20 cellular contexts compared by ENCODE assay signal in the genomic region with DNA sequence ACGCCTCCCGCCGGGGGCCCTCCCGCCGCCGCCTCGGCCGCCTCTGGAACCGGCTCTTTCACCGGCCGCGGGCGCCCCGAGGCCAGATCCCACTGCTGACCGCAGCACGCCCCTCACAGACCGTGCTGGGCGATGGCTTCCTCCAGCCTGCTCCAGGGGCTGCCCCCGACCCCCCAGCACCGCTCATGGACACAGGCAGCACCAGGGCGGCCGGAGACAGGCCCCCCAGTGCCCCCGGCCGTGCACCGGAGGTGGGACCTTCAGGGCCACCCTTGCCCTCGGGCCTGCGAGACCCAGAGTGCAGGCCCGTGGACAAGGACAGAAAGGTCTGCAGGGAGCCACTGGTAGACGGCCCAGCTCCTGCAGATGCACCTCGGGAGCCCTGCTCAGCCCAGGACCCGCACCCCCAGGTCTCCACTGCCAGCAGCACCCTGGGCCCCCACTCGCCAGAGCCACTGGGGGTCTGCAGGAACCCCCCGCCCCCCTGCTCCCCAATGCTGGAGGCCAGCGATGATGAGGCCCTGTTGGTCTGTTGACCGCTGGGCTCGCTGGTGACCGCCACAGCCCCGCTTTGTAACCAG. TPM values are rescaled to one million over a fixed set of nuclear protein-coding genes. Genes with fewer than 3 reads are reported as not detected.
DNase-seq lines count a peak whose midpoint lies in the region; ATAC-seq, FAIRE-seq and TF ChIP-seq lines count a peak whose summit lies in the region.
"Had no signal": no experiment of that assay in that cellular context is flagged by ENCODE, and none has a peak within 500 bp of the region (broad histone marks: within the 10 kb centered on the region; RNA-seq: fewer than 3 reads in every experiment).

No MANE protein-coding gene starts in this region.

- H3F3A ChIP-seq in SK-N-SH (replicated peaks; ENCODE audit: insufficient read depth): no peaks in the 10 kb centered on the region

- H3K79me2 ChIP-seq in SK-N-SH (ENCODE audit: insufficient read depth) (no peaks in the 10 kb centered on the region), endothelial cell of umbilical vein (ENCODE audit: control insufficient read depth, insufficient read depth, low read length) (no peaks in the 10 kb centered on the region)

- H3K4me2 ChIP-seq in SK-N-SH (no peak overlapping the region), endothelial cell of umbilical vein (ENCODE audit: insufficient read depth, low read length) (no peak overlapping the region)
- peak overlapping the region; percentile 78 to 96 (median 87) for H3K4me2 ChIP-seq in BLaER1 treated with 17β-estradiol and CSF1 and Interleukin-3, amounts not matched to agents 10 nM and 100 nM

- TF ChIP-seq POLR2A in endothelial cell of umbilical vein (IDR thresholded peaks at IDR 0.05; ENCODE audit: low read depth, low read length) (no peak), sigmoid colon (IDR thresholded peaks at IDR 0.05) (no peak)

- TF ChIP-seq CTCF in SK-N-SH (IDR thresholded peaks at IDR 0.05) (no peak), endothelial cell of umbilical vein (IDR thresholded peaks at IDR 0.05; ENCODE audit: extremely low read depth in 1 of 2, insufficient read depth in 1 of 2, low read depth in 1 of 2, low read length in 2 of 2) (no peak), sigmoid colon (IDR thresholded peaks at IDR 0.05) (no peak)

- H3K4me1 ChIP-seq in SK-N-SH (ENCODE audit: control insufficient read depth in 1 of 2, insufficient read depth in 2 of 2, low read depth in 1 of 2, low read length in 1 of 2) (no peaks in the 10 kb centered on the region; a peak in 1 of 4 replicates), endothelial cell of umbilical vein (ENCODE audit: control insufficient read depth, extremely low read depth, insufficient read depth, low read length) (no peaks in the 10 kb centered on the region), sigmoid colon (no peaks in the 10 kb centered on the region)
- peaks cover 26 to 48% (median 36%) of the 10 kb centered on the region in 10 experiments for H3K4me1 ChIP-seq in BLaER1 treated with 17β-estradiol and CSF1 and Interleukin-3, amounts not matched to agents 10 nM and 100 nM

- H3K27me3 ChIP-seq in SK-N-SH (ENCODE audit: insufficient read depth): no peaks in the 10 kb centered on the region
- no peaks in the 10 kb centered on the region for H3K27me3 ChIP-seq in BLaER1 treated with 17β-estradiol and CSF1 and Interleukin-3, amounts not matched to agents 10 nM and 100 nM
- no peaks in the 10 kb centered on the region for H3K27me3 ChIP-seq in endothelial cell of umbilical vein (ENCODE audit: control insufficient read depth in 2 of 2, insufficient read depth in 2 of 2, low read length in 2 of 2)
- no peaks in the 10 kb centered on the region for H3K27me3 ChIP-seq in sigmoid colon

- POLR2A ChIA-PET in SK-N-SH (lab: Yijun Ruan, JAX): no interaction called here
- POLR2A ChIA-PET in endothelial cell of umbilical vein (lab: Charles Lee): no interaction called here

- no peaks in the 10 kb centered on the region for H3K9me1 ChIP-seq in endothelial cell of umbilical vein (replicated peaks; ENCODE audit: control insufficient read depth, extremely low read depth, insufficient read depth, low read length)

- H4K20me1 ChIP-seq in SK-N-SH (ENCODE audit: insufficient read depth): no peaks in the 10 kb centered on the region
- peaks cover 0 to 60% (median 37%) of the 10 kb centered on the region in 11 experiments; a peak in 19 of 22 replicates for H4K20me1 ChIP-seq in BLaER1 treated with 17β-estradiol and CSF1 and Interleukin-3, amounts not matched to agents 10 nM and 100 nM
- H4K20me1 ChIP-seq in endothelial cell of umbilical vein (replicated peaks; ENCODE audit: control insufficient read depth, extremely low read depth, insufficient read depth, low read length): no peaks in the 10 kb centered on the region

- no peak for ATAC-seq in SK-N-SH treated with all-trans-retinoic acid at 6 μM for 48 hours

- no peaks in the 10 kb centered on the region for H3K9me2 ChIP-seq in SK-N-SH

- H2AFZ ChIP-seq in SK-N-SH (ENCODE audit: low read depth) (no peak overlapping the region), endothelial cell of umbilical vein (ENCODE audit: low read depth, low read length) (no peak overlapping the region)
- H2AFZ ChIP-seq: GM23248 had no signal

- H3K4me3 ChIP-seq in SK-N-SH (ENCODE audit: low read depth in 2 of 2, low read length in 1 of 2) (no peak overlapping the region), endothelial cell of umbilical vein (replicated peaks in 1 of 3; ENCODE audit: insufficient read depth in 1 of 3, low read depth in 1 of 3, low read length in 3 of 3) (no peak overlapping the region), sigmoid colon (no peak overlapping the region)
- H3K4me3 ChIP-seq in BLaER1 treated with 17β-estradiol and CSF1 and Interleukin-3, amounts not matched to agents 10 nM and 100 nM: no peak overlapping the region; a peak in 1 of 20 replicates
- H3K4me3 ChIP-seq: GM23248 had no signal

- FAIRE-seq in endothelial cell of umbilical vein (lab: Jason Lieb, UNC): no peak
- FAIRE-seq: D721Med, G401.6, GM12891, H54 had no signal

- H3K9ac ChIP-seq in SK-N-SH: no peak overlapping the region
- peak overlapping the region in 2 of 11 experiments; percentile 9 to 68; a peak in 5 of 22 replicates for H3K9ac ChIP-seq in BLaER1 treated with 17β-estradiol and CSF1 and Interleukin-3, amounts not matched to agents 10 nM and 100 nM
- no peak overlapping the region for H3K9ac ChIP-seq in endothelial cell of umbilical vein (replicated peaks; ENCODE audit: extremely low read depth, insufficient read depth, low read length)
- H3K9ac ChIP-seq: GM23248 had no signal

- BruUV-seq in endothelial cell of umbilical vein (replicated peaks; lab: Mats Ljungman, UMichigan): TSS peak; percentile 27

- H3K27ac ChIP-seq in SK-N-SH (ENCODE audit: low read depth in 2 of 2, low read length in 1 of 2): no peak overlapping the region; a peak in 1 of 4 replicates
- H3K27ac ChIP-seq in BLaER1 treated with 17β-estradiol and CSF1 and Interleukin-3, amounts not matched to agents 10 nM and 100 nM: peak overlapping the region in 2 of 11 experiments; percentile 17 to 70; a peak in 1 of 22 replicates
- H3K27ac ChIP-seq in endothelial cell of umbilical vein (ENCODE audit: insufficient read depth, low read depth, low read length): no peak overlapping the region
- H3K27ac ChIP-seq in sigmoid colon: no peak overlapping the region
- H3K27ac ChIP-seq: 22Rv1, C4-2B, GM23248 had no signal

- peaks cover 0 to 3% of the 10 kb centered on the region in 2 experiments for H3K36me3 ChIP-seq in SK-N-SH (replicated peaks in 1 of 2; ENCODE audit: control insufficient read depth in 1 of 2, insufficient read depth in 2 of 2, low read length in 1 of 2)
- peaks cover 52 to 79% (median 60%) of the 10 kb centered on the region in 11 experiments for H3K36me3 ChIP-seq in BLaER1 treated with 17β-estradiol and CSF1 and Interleukin-3, amounts not matched to agents 10 nM and 100 nM
- peaks cover 0 to 5% of the 10 kb centered on the region in 2 experiments for H3K36me3 ChIP-seq in endothelial cell of umbilical vein (ENCODE audit: control insufficient read depth in 2 of 2, extremely low read depth in 1 of 2, insufficient read depth in 2 of 2, low read length in 2 of 2)
- peaks cover 4 to 52% (median 15%) of the 10 kb centered on the region in 4 donors for H3K36me3 ChIP-seq in sigmoid colon

- peak; percentile 40 for DNase-seq in SK-N-SH
- no peak for DNase-seq in endothelial cell of umbilical vein (ENCODE audit: low read depth, low spot score)
- peak; percentile 66 for DNase-seq in sigmoid colon
- DNase-seq in activated CD4-positive, alpha-beta T cell treated with anti-CD3 and anti-CD28 coated beads, Interleukin-2, amount 50 U/mL, for 4 hours: no peak
- no peak for DNase-seq in Ammon's horn (ENCODE audit: low spot score)
- DNase-seq: AML-193; CD4-positive, alpha-beta memory T cell; DMS153; DMS79 treated with DMSO at 0.1 percent for 48 hours; EL; GM23248; IMR-90 had no signal

- H3K9me3 ChIP-seq in SK-N-SH: no peaks in the 10 kb centered on the region
- no peaks in the 10 kb centered on the region for H3K9me3 ChIP-seq in BLaER1 treated with 17β-estradiol and CSF1 and Interleukin-3, amounts not matched to agents 10 nM and 100 nM (replicated peaks in 1 of 11)
- no peaks in the 10 kb centered on the region for H3K9me3 ChIP-seq in endothelial cell of umbilical vein (replicated peaks; ENCODE audit: control insufficient read depth, insufficient read depth, low read length)
- no peaks in the 10 kb centered on the region for H3K9me3 ChIP-seq in sigmoid colon

- CTCF ChIA-PET in SK-N-SH (lab: Yijun Ruan, JAX): interaction anchor here (1.0 to 1.4 kb wide), 5 partner anchors 13 to 571 kb away, joined by 3 to 6 read pairs (median 3); no protein-coding TSS in a partner anchor
- CTCF ChIA-PET in endothelial cell of umbilical vein (lab: Charles Lee): interaction anchor here (2.9 kb wide), 1 partner anchor 23 kb away, joined by 13 read pairs; no protein-coding TSS in a partner anchor

- intact Hi-C loops in endothelial cell of umbilical vein (cut with micrococcal nuclease): no loop called here
- intact Hi-C loops in sigmoid colon (cut with DNase I): no loop called here

- TF ChIP-seq EP300 in SK-N-SH (IDR thresholded peaks at IDR 0.05; ENCODE audit: borderline replicate concordance in 1 of 2, low read depth in 1 of 2, low read length in 1 of 2) (no peak), sigmoid colon (IDR thresholded peaks at IDR 0.05) (no peak)

- TF ChIP-seq RAD21 in SK-N-SH (IDR thresholded peaks at IDR 0.05; ENCODE audit: low read length): no peak

- dilution Hi-C loops in endothelial cell of umbilical vein (cut with MboI; ENCODE audit: extremely low pct_ligation_motif_present, low sequenced_read_pairs): no loop called here

- 99% methylated on average over 15 of the region's 38 CpGs for WGBS in SK-N-SH (ENCODE audit: low lambda C conversion rate)
- 93 to 94% methylated on average over 38 of the region's 38 CpGs for WGBS in sigmoid colon, 2 donors

RNA-seq across cellular contexts. Expression of a gene that starts 13.0 kb away (rescaled TPM):
- polyA plus RNA-seq in SK-N-SH (2012; rRNA removed) (7.5 and 8.2 TPM in 2 replicates), endothelial cell of umbilical vein (14.3 and 23.6 TPM in 2 replicates), sigmoid colon (10 to 100 TPM in 1 of 3 donors, 1 to 10 TPM in 2; 3.9 to 10.3 (median 9.6) TPM)
- 3.6 and 7.8 TPM in 2 replicates for polyA plus RNA-seq in SK-N-SH (2012; cell fraction: cytosol; rRNA removed)
- polyA plus RNA-seq in SK-N-SH (2012; cell fraction: nucleus; rRNA removed): 8.9 and 11.2 TPM in 2 replicates
- total RNA-seq in endothelial cell of umbilical vein (17.8 and 19.4 TPM in 2 replicates), sigmoid colon (10 to 100 TPM; 17.1 to 31.5 (median 21.8) TPM)
- polyA plus RNA-seq in endothelial cell of umbilical vein (2011; cell fraction: cytosol; rRNA removed): 7.2 and 9.7 TPM in 2 replicates
- polyA plus RNA-seq in endothelial cell of umbilical vein (2011; cell fraction: nucleus; rRNA removed): 9.5 and 14.1 TPM in 2 replicates
- 10.6 and 21.6 TPM in 2 replicates for polyA plus RNA-seq in endothelial cell of umbilical vein (2012)
- polyA minus RNA-seq in endothelial cell of umbilical vein: 6.8 and 9.9 TPM in 2 replicates
- 11.5 TPM for polyA minus RNA-seq in endothelial cell of umbilical vein (2011; cell fraction: cytosol; rRNA and poly(A)+ RNA removed)
- polyA minus RNA-seq in endothelial cell of umbilical vein (2011; cell fraction: nucleus; rRNA and poly(A)+ RNA removed): 4.1 and 4.7 TPM in 2 replicates
- polyA plus RNA-seq: CD4-positive, alpha-beta memory T cell had no signal

RNA-seq across cellular contexts. Expression of a gene that starts 18.5 kb away (rescaled TPM):
- polyA plus RNA-seq in SK-N-SH (2012; rRNA removed) (0.02 TPM in 1 of 2 replicates, not detected in the other), endothelial cell of umbilical vein (not detected in 2 replicates), sigmoid colon (1 to 10 TPM in 1 of 3 donors, not detected in 2; 1.4 TPM)
- polyA plus RNA-seq in SK-N-SH (2012; cell fraction: cytosol; rRNA removed): not detected in 2 replicates
- polyA plus RNA-seq in SK-N-SH (2012; cell fraction: nucleus; rRNA removed): 0.07 TPM in 1 of 2 replicates, not detected in the other
- total RNA-seq in endothelial cell of umbilical vein (not detected in 2 replicates), sigmoid colon (1 to 10 TPM in 1 of 4 donors, under 1 TPM in 1, not detected in 2; 0.27 to 1.1 TPM)
- polyA plus RNA-seq in endothelial cell of umbilical vein (2011; cell fraction: cytosol; rRNA removed): not detected in 2 replicates
- polyA plus RNA-seq in endothelial cell of umbilical vein (2011; cell fraction: nucleus; rRNA removed): 0.30 TPM in 1 of 2 replicates, not detected in the other
- polyA plus RNA-seq in endothelial cell of umbilical vein (2012): not detected in 2 replicates
- not detected in 2 replicates for polyA minus RNA-seq in endothelial cell of umbilical vein
- not detected for polyA minus RNA-seq in endothelial cell of umbilical vein (2011; cell fraction: cytosol; rRNA and poly(A)+ RNA removed)
- not detected in 2 replicates for polyA minus RNA-seq in endothelial cell of umbilical vein (2011; cell fraction: nucleus; rRNA and poly(A)+ RNA removed)
- total RNA-seq: CD4-positive, alpha-beta memory T cell; GM23248; IMR-90 had no signal
- polyA plus RNA-seq: CD4-positive, alpha-beta memory T cell; GM23248; IMR-90 had no signal

Comparison
In these comparisons a context has a peak if more than half of its experiments do, and no peak if none do; other contexts are left out.
1. DNase-seq: peak in SK-N-SH (single experiment) and sigmoid colon (single experiment); none in endothelial cell of umbilical vein (single experiment), activated CD4-positive, alpha-beta T cell treated with anti-CD3 and anti-CD28 coated beads, Interleukin-2, amount 50 U/mL, for 4 hours (0 of 2) and Ammon's horn (single experiment).
2. H3K4me2 ChIP-seq: peak in BLaER1 treated with 17β-estradiol and CSF1 and Interleukin-3, amounts not matched to agents 10 nM and 100 nM (11 of 11); none in SK-N-SH (single experiment) and endothelial cell of umbilical vein (single experiment).